In genomic region chr15:58212909-58213526, GRCh38 we compare ENCODE assay signal across 8 cellular contexts.
A peak's percentile ranks its signal among the peaks of the same experiment; 100 is the strongest.
DNase-seq lines count a peak whose midpoint lies in the region; ATAC-seq, FAIRE-seq and TF ChIP-seq lines count a peak whose summit lies in the region.

No MANE protein-coding gene starts in this region.

- H3K79me2 ChIP-seq in DND-41 (ENCODE audit: insufficient read depth, low read length) (no peaks in the 10 kb centered on the region), Loucy (ENCODE audit: insufficient read depth, low read length) (no peaks in the 10 kb centered on the region), keratinocyte (ENCODE audit: control insufficient read depth, insufficient read depth, low read length) (no peaks in the 10 kb centered on the region)

- H4K20me1 ChIP-seq in DND-41 (ENCODE audit: insufficient read depth, low read length): no peaks in the 10 kb centered on the region
- no peaks in the 10 kb centered on the region for H4K20me1 ChIP-seq in Loucy (ENCODE audit: insufficient read depth, low read length, poor library complexity, severe bottlenecking)
- no peaks in the 10 kb centered on the region for H4K20me1 ChIP-seq in keratinocyte (ENCODE audit: control insufficient read depth, extremely low read depth, insufficient read depth, low read length)

- H3K4me2 ChIP-seq in DND-41 (ENCODE audit: insufficient read depth, low read length): no peak overlapping the region
- H3K4me2 ChIP-seq in Loucy (ENCODE audit: low read depth, low read length, poor library complexity, severe bottlenecking): no peak overlapping the region
- no peak overlapping the region for H3K4me2 ChIP-seq in keratinocyte (ENCODE audit: control insufficient read depth, extremely low read depth, insufficient read depth, low read depth, low read length)

- no peaks in the 10 kb centered on the region for H3K36me3 ChIP-seq in DND-41 (ENCODE audit: insufficient read depth, low read length)
- H3K36me3 ChIP-seq in Loucy (ENCODE audit: insufficient read depth, low read length): no peaks in the 10 kb centered on the region
- no peaks in the 10 kb centered on the region for H3K36me3 ChIP-seq in keratinocyte (ENCODE audit: control insufficient read depth in 2 of 2, extremely low read depth in 1 of 2, insufficient read depth in 2 of 2, low read length in 2 of 2)
- H3K36me3 ChIP-seq in CD8-positive, alpha-beta memory T cell (ENCODE audit: insufficient read depth, low read length): no peaks in the 10 kb centered on the region

- peak; percentile 39 for FAIRE-seq in keratinocyte (lab: Jason Lieb, UNC)

- peaks cover 6 to 11% (median 8%) of the 10 kb centered on the region in 3 donors for H3K4me1 Mint-ChIP-seq in CD8-positive, alpha-beta memory T cell

- TF ChIP-seq CTCF in DND-41 (IDR thresholded peaks at IDR 0.05; ENCODE audit: borderline replicate concordance, extremely low read depth, low read length, poor library complexity, severe bottlenecking): peak; percentile 63
- TF ChIP-seq CTCF in Loucy (conservative IDR thresholded peaks at IDR 0.05; ENCODE audit: low read length): peak; percentile 76
- peak; percentile 45 to 65 (median 50) for TF ChIP-seq CTCF in keratinocyte (optimal IDR thresholded peaks at IDR 0.05 in 1 of 3, IDR thresholded peaks at IDR 0.05 in 1 of 3, conservative IDR thresholded peaks at IDR 0.05 in 1 of 3; ENCODE audit: extremely low read depth in 1 of 3, insufficient read depth in 2 of 3, low read length in 3 of 3)

- no peaks in the 10 kb centered on the region for H3K4me1 ChIP-seq in DND-41 (ENCODE audit: insufficient read depth, low read length)
- H3K4me1 ChIP-seq in Loucy (ENCODE audit: insufficient read depth, low read length, poor library complexity, severe bottlenecking): no peaks in the 10 kb centered on the region
- H3K4me1 ChIP-seq in keratinocyte (ENCODE audit: control insufficient read depth, extremely low read depth, insufficient read depth, low read length): peaks cover 22% of the 10 kb centered on the region
- no peaks in the 10 kb centered on the region for H3K4me1 ChIP-seq in CD8-positive, alpha-beta memory T cell (ENCODE audit: insufficient read depth, low read length)

- ATAC-seq in DND-41 (ENCODE audit: insufficient read depth, low read depth): peak; percentile 64
- no peak for ATAC-seq in HG02588 (IDR thresholded peaks at IDR 0.05; ENCODE audit: unreplicated experiment)
- ATAC-seq in GM21737 (IDR thresholded peaks at IDR 0.05; ENCODE audit: unreplicated experiment): no peak

- H3K27ac ChIP-seq in DND-41 (ENCODE audit: low read length) (no peak overlapping the region), keratinocyte (ENCODE audit: control insufficient read depth, insufficient read depth, low read length) (no peak overlapping the region)
- no peak overlapping the region for H3K27ac ChIP-seq in CD8-positive, alpha-beta memory T cell (ENCODE audit: low read depth, low read length)

- H3K27me3 ChIP-seq in DND-41 (ENCODE audit: insufficient read depth, low read length, poor library complexity) (no peaks in the 10 kb centered on the region), Loucy (ENCODE audit: insufficient read depth, low read length, poor library complexity, severe bottlenecking) (no peaks in the 10 kb centered on the region), keratinocyte (ENCODE audit: control insufficient read depth, extremely low read depth, insufficient read depth, low read length) (no peaks in the 10 kb centered on the region)
- no peaks in the 10 kb centered on the region for H3K27me3 ChIP-seq in CD8-positive, alpha-beta memory T cell (ENCODE audit: insufficient read depth, low read length, poor library complexity, severe bottlenecking)

- no peaks in the 10 kb centered on the region for H3K9me2 ChIP-seq in Loucy (replicated peaks; ENCODE audit: low read depth, low read length)

- peak overlapping the region in 2 of 8 donors; percentile 30 to 81 for H3K27ac Mint-ChIP-seq in CD8-positive, alpha-beta memory T cell

- dilution Hi-C loops in keratinocyte (cut with MboI; ENCODE audit: extremely low pct_ligation_motif_present, low sequenced_read_pairs): no loop called here

- no peaks in the 10 kb centered on the region for H3F3A ChIP-seq in Loucy (ENCODE audit: low read depth)

- H3K27me3 Mint-ChIP-seq in CD8-positive, alpha-beta memory T cell: peaks cover 0 to 3% of the 10 kb centered on the region in 2 donors

- H3K4me3 ChIP-seq in DND-41 (ENCODE audit: low read depth in 1 of 2, low read length in 2 of 2) (no peak overlapping the region), Loucy (ENCODE audit: low read length, poor library complexity, severe bottlenecking) (no peak overlapping the region), keratinocyte (ENCODE audit: control insufficient read depth in 2 of 3, extremely low read depth in 1 of 3, insufficient read depth in 2 of 3, low read depth in 1 of 3, low read length in 3 of 3) (no peak overlapping the region)
- no peak overlapping the region for H3K4me3 ChIP-seq in CD8-positive, alpha-beta memory T cell (ENCODE audit: low read length)

- H3K9me3 Mint-ChIP-seq in CD8-positive, alpha-beta memory T cell: no peaks in the 10 kb centered on the region

- no peaks in the 10 kb centered on the region for H3K9me3 ChIP-seq in DND-41 (ENCODE audit: insufficient read depth, low read length, severe bottlenecking)
- no peaks in the 10 kb centered on the region for H3K9me3 ChIP-seq in Loucy (ENCODE audit: insufficient read depth, low read depth, low read length)
- no peaks in the 10 kb centered on the region for H3K9me3 ChIP-seq in keratinocyte (ENCODE audit: control insufficient read depth, low read depth, low read length)
- no peaks in the 10 kb centered on the region for H3K9me3 ChIP-seq in CD8-positive, alpha-beta memory T cell (ENCODE audit: low read length)

- H3K9ac ChIP-seq in DND-41 (ENCODE audit: low read depth, low read length) (no peak overlapping the region), Loucy (ENCODE audit: low read depth, low read length, poor library complexity, severe bottlenecking) (no peak overlapping the region), keratinocyte (ENCODE audit: control insufficient read depth, extremely low read depth, insufficient read depth, low read length) (no peak overlapping the region)

- peak; percentile 27 for DNase-seq in DND-41
- peak; percentile 71 for DNase-seq in amniotic epithelial cell (ENCODE audit: low read depth)
- no peak for DNase-seq in keratinocyte (ENCODE audit: low read depth, low spot score)
- DNase-seq in CD8-positive, alpha-beta memory T cell: no peak
- no peak for DNase-seq in KG1 (lab: John Stamatoyannopoulos, UW)

- H3K9me1 ChIP-seq in keratinocyte (ENCODE audit: control insufficient read depth, extremely low read depth, insufficient read depth, low read length): no peaks in the 10 kb centered on the region

- POLR2A ChIA-PET in CD8-positive, alpha-beta memory T cell (lab: Charles Lee): no interaction called here

- H3K4me3 Mint-ChIP-seq in CD8-positive, alpha-beta memory T cell: no peak overlapping the region

- no peaks in the 10 kb centered on the region for H3K36me3 Mint-ChIP-seq in CD8-positive, alpha-beta memory T cell

- CTCF ChIA-PET in CD8-positive, alpha-beta memory T cell (lab: Charles Lee): no interaction called here

- no peak overlapping the region for H2AFZ ChIP-seq in DND-41 (ENCODE audit: low read depth, low read length)
- peak overlapping the region; percentile 69 for H2AFZ ChIP-seq in Loucy (ENCODE audit: low read length)
- H2AFZ ChIP-seq in keratinocyte (ENCODE audit: control insufficient read depth, low read length): no peak overlapping the region

Comparison
In these comparisons a context has a peak if more than half of its experiments do, and no peak if none do; other contexts are left out.
1. DNase-seq: peak in DND-41 (single experiment) and amniotic epithelial cell (single experiment); none in keratinocyte (single experiment), CD8-positive, alpha-beta memory T cell (0 of 5) and KG1 (single experiment).
2. Peak in every context shown above with its lines, with median percentiles within 50 percentile points of each other: CTCF ChIP-seq.